In the genomic region with DNA sequence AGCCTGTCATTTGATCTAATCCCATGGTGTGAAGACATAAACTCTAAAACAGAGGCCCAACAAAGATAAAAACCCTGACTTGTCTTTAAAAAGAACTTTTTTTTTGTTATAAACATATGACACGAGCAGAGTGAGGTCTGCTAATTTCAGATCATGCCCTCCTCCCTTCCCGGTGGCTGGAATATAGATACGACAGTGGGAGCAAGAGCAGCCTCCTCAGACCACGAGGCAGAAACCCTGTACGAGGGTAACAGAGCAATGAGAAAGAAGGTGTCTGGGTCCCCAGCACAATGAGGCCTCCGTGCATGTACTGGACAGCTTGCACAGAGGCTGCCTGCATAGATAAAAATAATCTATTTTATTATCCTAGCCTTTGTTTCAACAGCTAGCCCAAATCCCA, we compare ENCODE assay signal across 13 cellular contexts. TPM values are rescaled to one million over a fixed set of nuclear protein-coding genes. Genes with fewer than 3 reads are reported as not detected.
DNase-seq lines count a peak whose midpoint lies in the region; ATAC-seq and TF ChIP-seq lines count a peak whose summit lies in the region.
"Had no signal": no experiment of that assay in that cellular context is flagged by ENCODE, and none has a peak within 500 bp of the region (broad histone marks: within the 10 kb centered on the region; RNA-seq: fewer than 3 reads in every experiment).

No MANE protein-coding gene starts in this region.

- TF ChIP-seq CTCF in WTC11 (IDR thresholded peaks at IDR 0.05) (no peak), glutamatergic neuron (IDR thresholded peaks at IDR 0.05; ENCODE audit: partially characterized antibody, unreplicated experiment) (no peak), GM20000 (IDR thresholded peaks at IDR 0.05; ENCODE audit: extremely low read depth, missing control alignments) (no peak)

- H3K4me3 Mint-ChIP-seq in activated T-cell treated with anti-CD3 and anti-CD28 coated beads, Interleukin-2, amount 50 U/mL, for 24 hours, result no peak overlapping the region
- no peak overlapping the region for H3K4me3 Mint-ChIP-seq in WTC11
- no peak overlapping the region for H3K4me3 Mint-ChIP-seq in glutamatergic neuron (ENCODE audit: unreplicated experiment)
- no peak overlapping the region for H3K4me3 Mint-ChIP-seq in stimulated activated effector memory CD8-positive, alpha-beta T cell treated with anti-CD3 and anti-CD28 coated beads, Interleukin-12 subunit alpha, Interleukin-12 subunit beta, amount 100 ng/mL, for 72 hours
- H3K4me3 Mint-ChIP-seq: H9, HFFc6 had no signal

- no peaks in the 10 kb centered on the region for H3K9me3 Mint-ChIP-seq in activated T-cell treated with anti-CD3 and anti-CD28 coated beads, Interleukin-2, amount 50 U/mL, for 24 hours
- H3K9me3 Mint-ChIP-seq in WTC11 (no peaks in the 10 kb centered on the region), glutamatergic neuron (ENCODE audit: unreplicated experiment) (peaks cover 6% of the 10 kb centered on the region)
- no peaks in the 10 kb centered on the region for H3K9me3 Mint-ChIP-seq in stimulated activated effector memory CD8-positive, alpha-beta T cell treated with anti-CD3 and anti-CD28 coated beads, Interleukin-12 subunit alpha, Interleukin-12 subunit beta, amount 100 ng/mL, for 72 hours
- H3K9me3 Mint-ChIP-seq: H9, HFFc6 had no signal

- peak overlapping the region; percentile 13 for H3K27ac Mint-ChIP-seq in activated T-cell treated with anti-CD3 and anti-CD28 coated beads, Interleukin-2, amount 50 U/mL, for 24 hours
- H3K27ac Mint-ChIP-seq in WTC11 (no peak overlapping the region), glutamatergic neuron (ENCODE audit: unreplicated experiment) (peak overlapping the region; percentile 78)
- peak overlapping the region; percentile 77 for H3K27ac Mint-ChIP-seq in stimulated activated effector memory CD8-positive, alpha-beta T cell treated with anti-CD3 and anti-CD28 coated beads, Interleukin-12 subunit alpha, Interleukin-12 subunit beta, amount 100 ng/mL, for 72 hours
- H3K27ac Mint-ChIP-seq: H9 had no signal

- no peaks in the 10 kb centered on the region for H3K27me3 Mint-ChIP-seq in activated T-cell treated with anti-CD3 and anti-CD28 coated beads, Interleukin-2, amount 50 U/mL, for 24 hours
- H3K27me3 Mint-ChIP-seq in WTC11 (ENCODE audit: low read depth) (peaks cover 3% of the 10 kb centered on the region), glutamatergic neuron (ENCODE audit: unreplicated experiment) (peaks cover 12% of the 10 kb centered on the region)

- POLR2A ChIA-PET in WTC11 (lab: Charles Lee), result no interaction called here

- peaks cover 46% of the 10 kb centered on the region for H3K4me1 Mint-ChIP-seq in activated T-cell treated with anti-CD3 and anti-CD28 coated beads, Interleukin-2, amount 50 U/mL, for 24 hours (ENCODE audit: low read depth)
- H3K4me1 Mint-ChIP-seq in WTC11, result peaks cover 10% of the 10 kb centered on the region
- H3K4me1 Mint-ChIP-seq in glutamatergic neuron (ENCODE audit: low read depth, unreplicated experiment), result peaks cover 11% of the 10 kb centered on the region
- H3K4me1 Mint-ChIP-seq in stimulated activated effector memory CD8-positive, alpha-beta T cell treated with anti-CD3 and anti-CD28 coated beads, Interleukin-12 subunit alpha, Interleukin-12 subunit beta, amount 100 ng/mL, for 72 hours, result peaks cover 44% of the 10 kb centered on the region

- no peak for DNase-seq in activated T-cell treated with anti-CD3 and anti-CD28 coated beads, Interleukin-2, amount 50 U/mL, for 24 hours
- no peak for DNase-seq in activated T-cell treated with anti-CD3 and anti-CD28 coated beads, Interleukin-2, amount 50 U/mL, for 48 hours
- DNase-seq in WTC11 (ENCODE audit: low spot score), result no peak
- DNase-seq in glutamatergic neuron, result no peak
- DNase-seq in stimulated activated effector memory CD8-positive, alpha-beta T cell treated with anti-CD3 and anti-CD28 coated beads, Interleukin-12 subunit alpha, Interleukin-12 subunit beta, amount 100 ng/mL, for 72 hours (ENCODE audit: low spot score in 2 of 2), result no peak
- DNase-seq in C1 segment of cervical spinal cord (lab: John Stamatoyannopoulos, UW), result no peak
- DNase-seq in GM20000 (ENCODE audit: low spot score), result no peak
- DNase-seq: Calu3, DMS 273 treated with DMSO at 0.1 percent for 48 hours, GOT3, H9, HFFc6 had no signal

- no peak for ATAC-seq in WTC11
- ATAC-seq in stimulated activated effector memory CD8-positive, alpha-beta T cell treated with anti-CD3 and anti-CD28 coated beads, Interleukin-12 subunit alpha, Interleukin-12 subunit beta, amount 100 ng/mL, for 72 hours, result no peak
- no peak for ATAC-seq in HG03439 (IDR thresholded peaks at IDR 0.05; ENCODE audit: unreplicated experiment)

- CTCF ChIA-PET in WTC11 (lab: Charles Lee), result interaction anchor here (2.5 kb wide), 1 partner anchor 10 kb away, joined by 20 read pairs; no protein-coding TSS in a partner anchor

- H3K36me3 Mint-ChIP-seq in activated T-cell treated with anti-CD3 and anti-CD28 coated beads, Interleukin-2, amount 50 U/mL, for 24 hours (ENCODE audit: low read depth), result peaks cover 43% of the 10 kb centered on the region
- 0 out of 2 replicates have a peak, but pooled peaks cover 2% of the 10 kb centered on the region for H3K36me3 Mint-ChIP-seq in WTC11
- H3K36me3 Mint-ChIP-seq in glutamatergic neuron (ENCODE audit: unreplicated experiment), result no peaks in the 10 kb centered on the region
- no peaks in the 10 kb centered on the region for H3K36me3 Mint-ChIP-seq in stimulated activated effector memory CD8-positive, alpha-beta T cell treated with anti-CD3 and anti-CD28 coated beads, Interleukin-12 subunit alpha, Interleukin-12 subunit beta, amount 100 ng/mL, for 72 hours

TF ChIP-seq in WTC11, 78 proteins besides CTCF, POLR2A, EP300 and RAD21:
- peak; percentile 60; the same call in 1 of the 2 replicates for TF ChIP-seq GTF2I (CRISPR knock-in tag; conservative IDR thresholded peaks at IDR 0.05)
- TF ChIP-seq, protein P1, sequence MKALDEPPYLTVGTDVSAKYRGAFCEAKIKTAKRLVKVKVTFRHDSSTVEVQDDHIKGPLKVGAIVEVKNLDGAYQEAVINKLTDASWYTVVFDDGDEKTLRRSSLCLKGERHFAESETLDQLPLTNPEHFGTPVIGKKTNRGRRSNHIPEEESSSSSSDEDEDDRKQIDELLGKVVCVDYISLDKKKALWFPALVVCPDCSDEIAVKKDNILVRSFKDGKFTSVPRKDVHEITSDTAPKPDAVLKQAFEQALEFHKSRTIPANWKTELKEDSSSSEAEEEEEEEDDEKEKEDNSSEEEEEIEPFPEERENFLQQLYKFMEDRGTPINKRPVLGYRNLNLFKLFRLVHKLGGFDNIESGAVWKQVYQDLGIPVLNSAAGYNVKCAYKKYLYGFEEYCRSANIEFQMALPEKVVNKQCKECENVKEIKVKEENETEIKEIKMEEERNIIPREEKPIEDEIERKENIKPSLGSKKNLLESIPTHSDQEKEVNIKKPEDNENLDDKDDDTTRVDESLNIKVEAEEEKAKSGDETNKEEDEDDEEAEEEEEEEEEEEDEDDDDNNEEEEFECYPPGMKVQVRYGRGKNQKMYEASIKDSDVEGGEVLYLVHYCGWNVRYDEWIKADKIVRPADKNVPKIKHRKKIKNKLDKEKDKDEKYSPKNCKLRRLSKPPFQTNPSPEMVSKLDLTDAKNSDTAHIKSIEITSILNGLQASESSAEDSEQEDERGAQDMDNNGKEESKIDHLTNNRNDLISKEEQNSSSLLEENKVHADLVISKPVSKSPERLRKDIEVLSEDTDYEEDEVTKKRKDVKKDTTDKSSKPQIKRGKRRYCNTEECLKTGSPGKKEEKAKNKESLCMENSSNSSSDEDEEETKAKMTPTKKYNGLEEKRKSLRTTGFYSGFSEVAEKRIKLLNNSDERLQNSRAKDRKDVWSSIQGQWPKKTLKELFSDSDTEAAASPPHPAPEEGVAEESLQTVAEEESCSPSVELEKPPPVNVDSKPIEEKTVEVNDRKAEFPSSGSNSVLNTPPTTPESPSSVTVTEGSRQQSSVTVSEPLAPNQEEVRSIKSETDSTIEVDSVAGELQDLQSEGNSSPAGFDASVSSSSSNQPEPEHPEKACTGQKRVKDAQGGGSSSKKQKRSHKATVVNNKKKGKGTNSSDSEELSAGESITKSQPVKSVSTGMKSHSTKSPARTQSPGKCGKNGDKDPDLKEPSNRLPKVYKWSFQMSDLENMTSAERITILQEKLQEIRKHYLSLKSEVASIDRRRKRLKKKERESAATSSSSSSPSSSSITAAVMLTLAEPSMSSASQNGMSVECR (CRISPR knock-in tag; IDR thresholded peaks at IDR 0.05; ENCODE audit: borderline replicate concordance), result no peak

RNA-seq across cellular contexts. Expression of a gene that starts 5.8 kb away (rescaled TPM):
- total RNA-seq in WTC11 (2021) (20.3 to 24.2 TPM (median 22.0 TPM) in 3 replicates), glutamatergic neuron (ENCODE audit: unreplicated experiment) (21.2 TPM)

RNA-seq across cellular contexts. Expression of a gene that starts 13.5 kb away (rescaled TPM):
- 142 to 155 TPM (median 152 TPM) in 3 replicates for total RNA-seq in WTC11 (2021)
- total RNA-seq in glutamatergic neuron (ENCODE audit: unreplicated experiment), result 21.3 TPM

RNA-seq across cellular contexts. Expression of a gene that starts 44.3 kb away (rescaled TPM):
- total RNA-seq in WTC11 (2021), result 33.6 to 38.8 TPM (median 37.8 TPM) in 3 replicates
- 139 TPM for total RNA-seq in glutamatergic neuron (ENCODE audit: unreplicated experiment)
